ENCODE assay signal across 1 cellular context in the genomic region with DNA sequence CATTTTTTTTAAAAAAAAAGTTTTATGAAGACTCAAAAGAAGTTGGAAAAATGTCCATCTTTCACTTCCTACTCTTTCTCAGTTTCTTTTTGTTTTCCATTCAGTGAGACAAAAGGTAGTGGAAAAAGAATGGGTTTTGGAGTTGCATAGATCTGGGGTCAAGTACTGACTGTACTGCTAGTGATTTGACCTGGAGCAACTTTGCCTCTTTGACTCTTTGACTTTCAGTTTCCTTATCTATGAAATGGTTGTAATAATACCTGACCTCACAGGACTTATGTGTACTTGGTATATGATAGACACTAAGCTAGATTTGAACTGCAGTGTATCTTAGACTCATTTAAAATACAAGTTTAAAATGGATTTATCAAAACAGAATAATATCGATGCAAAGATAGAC.
TF ChIP-seq lines count a peak whose summit lies in the region.

No MANE protein-coding gene starts in this region.

TF ChIP-seq in K562, 482 proteins besides CTCF, POLR2A, EP300 and RAD21 (continued from another document):
- TF ChIP-seq, protein P1, sequence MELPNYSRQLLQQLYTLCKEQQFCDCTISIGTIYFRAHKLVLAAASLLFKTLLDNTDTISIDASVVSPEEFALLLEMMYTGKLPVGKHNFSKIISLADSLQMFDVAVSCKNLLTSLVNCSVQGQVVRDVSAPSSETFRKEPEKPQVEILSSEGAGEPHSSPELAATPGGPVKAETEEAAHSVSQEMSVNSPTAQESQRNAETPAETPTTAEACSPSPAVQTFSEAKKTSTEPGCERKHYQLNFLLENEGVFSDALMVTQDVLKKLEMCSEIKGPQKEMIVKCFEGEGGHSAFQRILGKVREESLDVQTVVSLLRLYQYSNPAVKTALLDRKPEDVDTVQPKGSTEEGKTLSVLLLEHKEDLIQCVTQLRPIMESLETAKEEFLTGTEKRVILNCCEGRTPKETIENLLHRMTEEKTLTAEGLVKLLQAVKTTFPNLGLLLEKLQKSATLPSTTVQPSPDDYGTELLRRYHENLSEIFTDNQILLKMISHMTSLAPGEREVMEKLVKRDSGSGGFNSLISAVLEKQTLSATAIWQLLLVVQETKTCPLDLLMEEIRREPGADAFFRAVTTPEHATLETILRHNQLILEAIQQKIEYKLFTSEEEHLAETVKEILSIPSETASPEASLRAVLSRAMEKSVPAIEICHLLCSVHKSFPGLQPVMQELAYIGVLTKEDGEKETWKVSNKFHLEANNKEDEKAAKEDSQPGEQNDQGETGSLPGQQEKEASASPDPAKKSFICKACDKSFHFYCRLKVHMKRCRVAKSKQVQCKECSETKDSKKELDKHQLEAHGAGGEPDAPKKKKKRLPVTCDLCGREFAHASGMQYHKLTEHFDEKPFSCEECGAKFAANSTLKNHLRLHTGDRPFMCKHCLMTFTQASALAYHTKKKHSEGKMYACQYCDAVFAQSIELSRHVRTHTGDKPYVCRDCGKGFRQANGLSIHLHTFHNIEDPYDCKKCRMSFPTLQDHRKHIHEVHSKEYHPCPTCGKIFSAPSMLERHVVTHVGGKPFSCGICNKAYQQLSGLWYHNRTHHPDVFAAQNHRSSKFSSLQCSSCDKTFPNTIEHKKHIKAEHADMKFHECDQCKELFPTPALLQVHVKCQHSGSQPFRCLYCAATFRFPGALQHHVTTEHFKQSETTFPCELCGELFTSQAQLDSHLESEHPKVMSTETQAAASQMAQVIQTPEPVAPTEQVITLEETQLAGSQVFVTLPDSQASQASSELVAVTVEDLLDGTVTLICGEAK (IDR thresholded peaks at IDR 0.05) = no peak
- TF ChIP-seq, protein P1 (CRISPR knock-in tag; IDR thresholded peaks at IDR 0.05) = no peak
- no peak for TF ChIP-seq U2AF1 (optimal IDR thresholded peaks at IDR 0.05; ENCODE audit: low read depth, low read length)
